18 cellular contexts compared by ENCODE assay signal in genomic region chr14:90747909-90748308, GRCh38.
DNase-seq lines count a peak whose midpoint lies in the region; ATAC-seq, FAIRE-seq and TF ChIP-seq lines count a peak whose summit lies in the region.
"Had no signal": no experiment of that assay in that cellular context is flagged by ENCODE, and none has a peak within 500 bp of the region (broad histone marks: within the 10 kb centered on the region; RNA-seq: fewer than 3 reads in every experiment).

No MANE protein-coding gene starts in this region.

- intact Hi-C loops in K562 (cut with micrococcal nuclease): no loop called here
- intact Hi-C loops in aorta (cut with DNase I): no loop called here
- intact Hi-C loops in sciatic nerve (cut with DNase I): no loop called here

- H3K4me1 ChIP-seq in K562 (replicated peaks in 1 of 2; ENCODE audit: control insufficient read depth in 2 of 2, insufficient read depth in 2 of 2, low read length in 2 of 2): no peaks in the 10 kb centered on the region
- H3K4me1 ChIP-seq in small intestine (ENCODE audit: control insufficient read depth in 2 of 2, insufficient read depth in 1 of 2, low read depth in 1 of 2, low read length in 1 of 2): no peaks in the 10 kb centered on the region
- H3K4me1 ChIP-seq in aorta (ENCODE audit: control insufficient read depth in 1 of 2, insufficient read depth in 2 of 2, low read length in 2 of 2): peaks cover 0 to 1% of the 10 kb centered on the region in 2 donors

- H3K27me3 ChIP-seq in K562 (ENCODE audit: control insufficient read depth in 2 of 2, insufficient read depth in 2 of 2, low read length in 2 of 2) (no peaks in the 10 kb centered on the region), small intestine (ENCODE audit: control insufficient read depth in 2 of 2, insufficient read depth in 2 of 2, low read length in 2 of 2) (no peaks in the 10 kb centered on the region), aorta (ENCODE audit: control insufficient read depth in 1 of 2, insufficient read depth in 2 of 2, low read length in 1 of 2) (no peaks in the 10 kb centered on the region)

- H3K9me1 ChIP-seq in K562 (ENCODE audit: control insufficient read depth, insufficient read depth, low read length): no peaks in the 10 kb centered on the region

- H4K20me1 ChIP-seq in K562 (replicated peaks; ENCODE audit: control insufficient read depth, insufficient read depth, low read length): no peaks in the 10 kb centered on the region

- TF ChIP-seq EP300 in K562 (IDR thresholded peaks at IDR 0.05; ENCODE audit: low read length): no peak

- no peak overlapping the region for H2AFZ ChIP-seq in K562 (ENCODE audit: low read depth, low read length)

- no peak for TF ChIP-seq RAD21 in K562 (CRISPR knock-in tag; conservative IDR thresholded peaks at IDR 0.05 in 1 of 2, IDR thresholded peaks at IDR 0.05 in 1 of 2)

- ATAC-seq in K562 (no peak), aorta (ENCODE audit: low FRiP score) (no peak), sciatic nerve (no peak), HG02623 (IDR thresholded peaks at IDR 0.05; ENCODE audit: unreplicated experiment) (no peak)

- CTCF ChIA-PET in K562 (lab: Yijun Ruan, JAX; ENCODE audit: low intra/inter-chr PET ratio): no interaction called here

- no peak for TF ChIP-seq POLR2A in K562 (conservative IDR thresholded peaks at IDR 0.05)

- no TSS peak for BruUV-seq in K562 (replicated peaks; lab: Mats Ljungman, UMichigan)

- no peak overlapping the region for H3K27ac ChIP-seq in K562 (ENCODE audit: extremely low read depth, low read depth, low read length)
- no peak overlapping the region for H3K27ac ChIP-seq in small intestine (ENCODE audit: low read depth in 1 of 2, low read length in 1 of 2)
- H3K27ac ChIP-seq in aorta (ENCODE audit: low read depth in 1 of 2, low read length in 2 of 2): no peak overlapping the region

- in situ Hi-C loops in K562 (cut with MboI): no loop called here

- H3K79me2 ChIP-seq in K562 (ENCODE audit: control insufficient read depth, insufficient read depth, low read length): no peaks in the 10 kb centered on the region

- POLR2A ChIA-PET in K562 (lab: Yijun Ruan, JAX): no interaction called here

- H3K4me3 ChIP-seq in K562 (no peak overlapping the region), small intestine (ENCODE audit: low read depth in 1 of 2, low read length in 2 of 2) (no peak overlapping the region), aorta (ENCODE audit: low read length in 2 of 2) (no peak overlapping the region)
- H3K4me3 ChIP-seq: HAP-1 had no signal

- no peak overlapping the region for H3K9ac ChIP-seq in K562 (ENCODE audit: insufficient read depth in 1 of 2, low read depth in 2 of 2, low read length in 2 of 2)

- DNase-seq in K562 (ENCODE audit: extremely low read depth in 1 of 4, low spot score in 3 of 4) (no peak), frontal cortex (ENCODE audit: low spot score in 2 of 2) (no peak), small intestine (no peak), aorta (no peak), sciatic nerve (ENCODE audit: low spot score) (no peak)
- DNase-seq: 8988T; C1 segment of cervical spinal cord; Calu3; CD4-positive, alpha-beta memory T cell; COR-L47; DMS53; DMS79 treated with DMSO at 0.1 percent for 48 hours; GOT3; HFFc6 had no signal

- TF ChIP-seq CTCF in K562 (IDR thresholded peaks at IDR 0.05 in 2 of 3, conservative IDR thresholded peaks at IDR 0.05 in 1 of 3; ENCODE audit: insufficient read depth in 2 of 3, low read depth in 1 of 3, low read length in 3 of 3): no peak

- peaks cover 4% of the 10 kb centered on the region; the same call in 1 of the 2 replicates for H3K9me3 ChIP-seq in K562 (replicated peaks; ENCODE audit: control insufficient read depth, insufficient read depth, low read depth, low read length)
- no peaks in the 10 kb centered on the region for H3K9me3 ChIP-seq in small intestine (ENCODE audit: control insufficient read depth, low read depth)
- H3K9me3 ChIP-seq in aorta (ENCODE audit: control insufficient read depth, low read length): no peaks in the 10 kb centered on the region
- H3K9me3 ChIP-seq: HAP-1 had no signal

- no peak overlapping the region for H3K4me2 ChIP-seq in K562 (ENCODE audit: insufficient read depth, low read length)

- FAIRE-seq in G401.6 (lab: Jason Lieb, UNC): peak; percentile 40
- FAIRE-seq in K562 (lab: Jason Lieb, UNC): no peak
- FAIRE-seq in frontal cortex (lab: Jason Lieb, UNC): peak; percentile 57
- FAIRE-seq in small intestine (lab: Jason Lieb, UNC): peak; percentile 80
- FAIRE-seq: GM12892 had no signal

- H3K36me3 ChIP-seq in K562 (ENCODE audit: control insufficient read depth, insufficient read depth, low read length) (peaks cover 15% of the 10 kb centered on the region; the same call in 2 of the 3 replicates), small intestine (ENCODE audit: control insufficient read depth in 2 of 2, insufficient read depth in 2 of 2, low read length in 2 of 2) (no peaks in the 10 kb centered on the region), aorta (ENCODE audit: control insufficient read depth in 1 of 2, insufficient read depth in 2 of 2, low read length in 1 of 2) (no peaks in the 10 kb centered on the region)
- H3K36me3 ChIP-seq: HAP-1 had no signal

TF ChIP-seq in K562, 482 proteins besides CTCF, POLR2A, EP300 and RAD21:
- no peak for TF ChIP-seq ZNF699 (CRISPR knock-in tag; IDR thresholded peaks at IDR 0.05; ENCODE audit: insufficient replicate concordance)
- peak; percentile 93 for TF ChIP-seq ZNF507 (tag; conservative IDR thresholded peaks at IDR 0.05)
